ENCODE assay signal across 31 cellular contexts in the genomic region with DNA sequence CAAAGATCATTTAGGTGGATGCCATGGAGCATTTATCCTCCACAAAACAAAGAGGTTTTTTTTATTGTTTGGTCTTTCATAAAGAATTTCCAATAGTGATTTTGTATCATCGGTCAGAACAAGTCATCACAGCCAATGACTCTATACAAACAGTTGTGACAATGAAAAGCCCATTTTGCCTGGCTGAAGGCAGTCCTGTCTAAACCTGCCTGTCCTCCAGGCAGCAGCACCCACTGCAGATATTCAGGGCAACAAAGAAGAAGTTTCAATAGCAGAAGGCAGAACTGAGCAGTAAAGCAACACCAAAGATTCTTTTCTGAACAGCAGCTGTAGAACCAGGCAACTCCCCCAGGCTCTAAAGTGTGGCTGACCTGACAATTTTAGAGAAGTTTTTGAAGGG.
"Had no signal": no experiment of that assay in that cellular context is flagged by ENCODE, and none has a peak within 500 bp of the region (broad histone marks: within the 10 kb centered on the region; RNA-seq: fewer than 3 reads in every experiment).

No MANE protein-coding gene starts in this region.

- H3K27ac ChIP-seq: cardiac muscle cell, Peyer's patch, RWPE1, SJCRH30, WERI-Rb-1 had no signal

- H3K4me1 ChIP-seq: Peyer's patch, SJCRH30 had no signal

- H3K36me3 Mint-ChIP-seq: activated naive CD8-positive, alpha-beta T cell; brain had no signal

- H3K4me3 Mint-ChIP-seq: activated CD4-positive, alpha-beta memory T cell treated with anti-CD3 and anti-CD28 coated beads, Interleukin-2, amount 10 ng/mL, durations not matched to agents 7 days and 5 days; activated CD4-positive, alpha-beta T cell treated with anti-CD3 and anti-CD28 coated beads for 36 hours; activated naive CD4-positive, alpha-beta T cell treated with anti-CD3 and anti-CD28 coated beads for 36 hours; activated naive CD8-positive, alpha-beta T cell; activated T-helper 17 cell treated with anti-CD3 and anti-CD28 coated beads, Interleukin-2, amount 50 U/mL, for 72 hours; brain had no signal

- H3K9me3 Mint-ChIP-seq: activated naive CD4-positive, alpha-beta T cell treated with anti-CD3 and anti-CD28 coated beads for 36 hours had no signal

- DNase-seq: activated CD4-positive, alpha-beta memory T cell treated with anti-CD3 and anti-CD28 coated beads, Interleukin-2, amount 10 ng/mL, durations not matched to agents 7 days and 5 days; activated CD4-positive, alpha-beta T cell treated with anti-CD3 and anti-CD28 coated beads for 36 hours; activated CD4-positive, alpha-beta T cell treated with anti-CD3 and anti-CD28 coated beads, Interleukin-2, amount 50 U/mL, for 1 hour; activated gamma-delta T cell; activated naive CD4-positive, alpha-beta T cell treated with anti-CD3 and anti-CD28 coated beads for 36 hours; activated T-cell treated with anti-CD3 and anti-CD28 coated beads for 4 hours; activated T-cell treated with anti-CD3 and anti-CD28 coated beads, Interleukin-2, amount 50 U/mL, for 48 hours; amygdala; Kasumi-1; MV-4-11; NCI-H1092 treated with DMSO at 0.1 percent for 48 hours; NCI-H1417 treated with DMSO at 0.1 percent for 48 hours; NCI-H187; NCI-H2081; NCI-H2171; NCI-H2227 treated with DMSO at 0.1 percent for 48 hours; NCI-H510A; NCI-H526 treated with DMSO at 0.1 percent for 48 hours; NK-92 treated with Interleukin-12 subunit alpha and Interleukin-12 subunit beta, amount 100 ng/mL, for 24 hours; Peyer's patch; Right ventricle myocardium superior; SJCRH30; SK-N-SH; T-helper 1 cell; WERI-Rb-1 had no signal

- ATAC-seq: activated CD4-positive, alpha-beta T cell treated with anti-CD3 and anti-CD28 coated beads for 36 hours; activated T-helper 17 cell treated with anti-CD3 and anti-CD28 coated beads, Interleukin-2, amount 50 U/mL, for 72 hours had no signal

- H3K27me3 Mint-ChIP-seq: activated CD4-positive, alpha-beta memory T cell treated with anti-CD3 and anti-CD28 coated beads, Interleukin-2, amount 10 ng/mL, durations not matched to agents 7 days and 5 days; activated CD4-positive, alpha-beta T cell treated with anti-CD3 and anti-CD28 coated beads for 36 hours; activated naive CD8-positive, alpha-beta T cell had no signal

- H3K4me1 Mint-ChIP-seq: activated CD4-positive, alpha-beta memory T cell treated with anti-CD3 and anti-CD28 coated beads, Interleukin-2, amount 10 ng/mL, durations not matched to agents 7 days and 5 days; activated CD4-positive, alpha-beta T cell treated with anti-CD3 and anti-CD28 coated beads for 36 hours; activated T-helper 17 cell treated with anti-CD3 and anti-CD28 coated beads, Interleukin-2, amount 50 U/mL, for 72 hours; brain had no signal

- H3K4me3 ChIP-seq: cardiac muscle cell, Peyer's patch, SJCRH30 had no signal

- H3K9me3 ChIP-seq: Peyer's patch, SJCRH30, SK-N-SH had no signal

- H3K27ac Mint-ChIP-seq: activated CD4-positive, alpha-beta memory T cell treated with anti-CD3 and anti-CD28 coated beads, Interleukin-2, amount 10 ng/mL, durations not matched to agents 7 days and 5 days; activated CD4-positive, alpha-beta T cell treated with anti-CD3 and anti-CD28 coated beads for 36 hours; activated naive CD4-positive, alpha-beta T cell treated with anti-CD3 and anti-CD28 coated beads for 36 hours; activated naive CD8-positive, alpha-beta T cell; activated T-helper 17 cell treated with anti-CD3 and anti-CD28 coated beads, Interleukin-2, amount 50 U/mL, for 72 hours had no signal

- FAIRE-seq: astrocyte had no signal

- H3K4me2 ChIP-seq: SK-N-SH had no signal

- H3K9ac ChIP-seq: SK-N-SH had no signal

- H3K27me3 ChIP-seq: cardiac muscle cell, Peyer's patch, SJCRH30 had no signal

- H3K36me3 ChIP-seq: cardiac muscle cell, Peyer's patch, SJCRH30, WERI-Rb-1 had no signal
